Comparison of ENCODE assay signal across 22 cellular contexts in genomic region chr2:425947-426346, GRCh38.
"Had no signal": no experiment of that assay in that cellular context is flagged by ENCODE, and none has a peak within 500 bp of the region (broad histone marks: within the 10 kb centered on the region; RNA-seq: fewer than 3 reads in every experiment).

No MANE protein-coding gene starts in this region.

- H3K4me1 ChIP-seq: gastrocnemius medialis, psoas muscle, sigmoid colon, stomach, thyroid gland, vagina had no signal

- H3K4me3 ChIP-seq: gastrocnemius medialis, lung, psoas muscle, sigmoid colon, stomach, thyroid gland, vagina had no signal

- H3K27me3 ChIP-seq: gastrocnemius medialis, sigmoid colon, thyroid gland, vagina had no signal

- H3K36me3 ChIP-seq: gastrocnemius medialis, sigmoid colon, stomach, thyroid gland, vagina had no signal

- H3K27ac Mint-ChIP-seq: effector memory CD8-positive, alpha-beta T cell; memory B cell; natural killer cell treated with Interleukin-12 subunit alpha and Interleukin-12 subunit beta and Interleukin-15 and Interleukin-18, amount 100 ng/mL, for 72 hours; stimulated activated effector memory CD8-positive, alpha-beta T cell treated with anti-CD3 and anti-CD28 coated beads, Interleukin-12 subunit alpha, Interleukin-12 subunit beta, amount 100 ng/mL, for 72 hours had no signal

- H3K4me3 Mint-ChIP-seq: effector memory CD8-positive, alpha-beta T cell; memory B cell; naive B cell; natural killer cell treated with Interleukin-12 subunit alpha and Interleukin-12 subunit beta and Interleukin-15 and Interleukin-18, amount 100 ng/mL, for 72 hours; neural crest cell; stimulated activated effector memory CD8-positive, alpha-beta T cell treated with anti-CD3 and anti-CD28 coated beads, Interleukin-12 subunit alpha, Interleukin-12 subunit beta, amount 100 ng/mL, for 72 hours had no signal

- H3K9me3 Mint-ChIP-seq: memory B cell; natural killer cell treated with Interleukin-12 subunit alpha and Interleukin-12 subunit beta and Interleukin-15 and Interleukin-18, amount 100 ng/mL, for 72 hours; neural crest cell; stimulated activated effector memory CD8-positive, alpha-beta T cell treated with anti-CD3 and anti-CD28 coated beads, Interleukin-12 subunit alpha, Interleukin-12 subunit beta, amount 100 ng/mL, for 72 hours had no signal

- H3K36me3 Mint-ChIP-seq: memory B cell; natural killer cell treated with Interleukin-12 subunit alpha and Interleukin-12 subunit beta and Interleukin-15 and Interleukin-18, amount 100 ng/mL, for 72 hours; stimulated activated effector memory CD8-positive, alpha-beta T cell treated with anti-CD3 and anti-CD28 coated beads, Interleukin-12 subunit alpha, Interleukin-12 subunit beta, amount 100 ng/mL, for 72 hours had no signal

- H3K27me3 Mint-ChIP-seq: effector memory CD8-positive, alpha-beta T cell; memory B cell; naive B cell; natural killer cell treated with Interleukin-12 subunit alpha and Interleukin-12 subunit beta and Interleukin-15 and Interleukin-18, amount 100 ng/mL, for 72 hours had no signal

- H3K9me3 ChIP-seq: gastrocnemius medialis, psoas muscle, sigmoid colon, stomach, thyroid gland, vagina had no signal

- DNase-seq: cortex of kidney; effector memory CD8-positive, alpha-beta T cell; foreskin fibroblast; gastrocnemius medialis; kidney; naive B cell; psoas muscle; right cardiac atrium; sigmoid colon; stimulated activated CD4-positive, alpha-beta T cell treated with anti-CD3 and anti-CD28 coated beads, Interleukin-2, amount 100 ng/mL, for 24 hours; stimulated activated CD4-positive, alpha-beta T cell treated with anti-CD3 and anti-CD28 coated beads, Interleukin-4, amount 100 ng/mL, for 24 hours; stimulated activated naive CD4-positive, alpha-beta T cell treated with Interleukin-2 at 50 U/mL for 16 hours; stomach; thyroid gland; trophoblast cell had no signal

- H3K27ac ChIP-seq: gastrocnemius medialis, psoas muscle, sigmoid colon, stomach, thyroid gland, vagina had no signal

- ATAC-seq: effector memory CD8-positive, alpha-beta T cell; gastrocnemius medialis; left lobe of liver; natural killer cell treated with Interleukin-12 subunit alpha and Interleukin-12 subunit beta and Interleukin-15 and Interleukin-18, amount 100 ng/mL, for 72 hours; psoas muscle; right cardiac atrium; stimulated activated effector memory CD8-positive, alpha-beta T cell treated with anti-CD3 and anti-CD28 coated beads, Interleukin-12 subunit alpha, Interleukin-12 subunit beta, amount 100 ng/mL, for 72 hours had no signal
